Comparison of ENCODE assay signal across 1 cellular context in the genomic region with DNA sequence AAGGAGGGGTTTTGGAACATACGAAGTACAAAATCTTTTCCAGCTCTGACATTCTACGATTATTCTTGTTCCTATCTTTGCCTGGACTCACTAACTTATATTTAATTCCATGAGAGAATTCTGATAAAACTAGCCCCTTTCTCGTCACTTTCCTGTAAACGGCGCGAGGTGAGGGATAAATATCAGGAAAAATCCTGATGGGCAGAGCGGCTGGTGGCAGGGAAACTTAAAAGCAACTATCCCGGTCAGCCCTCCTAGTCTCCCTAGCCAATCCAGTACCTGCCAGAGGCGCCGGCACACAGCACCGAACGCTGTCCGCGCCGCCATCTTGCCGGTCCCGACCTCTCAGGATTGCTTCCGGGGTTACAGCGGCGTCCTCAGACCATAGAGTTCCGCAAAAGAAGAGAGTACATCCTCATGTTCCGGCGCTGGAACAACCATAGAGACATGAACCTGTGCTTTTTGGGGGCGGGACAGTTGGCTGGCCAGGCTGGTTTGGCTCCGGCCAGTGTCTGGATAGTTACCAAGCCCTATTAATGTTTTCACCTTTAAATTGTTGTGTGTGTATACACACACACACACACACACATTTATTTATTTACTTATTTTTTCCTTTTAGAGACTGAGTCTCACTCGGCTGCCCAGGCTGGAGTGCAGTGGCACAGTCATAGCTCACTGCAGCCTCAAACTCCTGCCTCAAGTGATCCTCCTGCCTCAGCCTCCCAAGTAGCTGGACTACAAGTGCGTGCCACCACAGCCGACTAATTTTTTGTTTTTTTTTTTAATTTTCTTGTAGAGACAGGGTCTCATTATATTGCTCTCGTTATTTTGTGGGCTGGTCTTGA.
TF ChIP-seq lines count a peak whose summit lies in the region.

A gene (minus strand): TSS at position 339 of the 845 bp plus-strand sequence. CDS start 12 bp downstream, at position 327.

TF ChIP-seq in H1, 55 proteins besides CTCF, POLR2A, EP300 and RAD21 (continued from another document):
- peak; percentile 66 to 77; a peak in 2 of 4 replicates for TF ChIP-seq SIN3A (conservative IDR thresholded peaks at IDR 0.05 in 1 of 2, IDR thresholded peaks at IDR 0.05 in 1 of 2; ENCODE audit: low read depth in 1 of 2, low read length in 2 of 2)
- no peak for TF ChIP-seq MAFK (IDR thresholded peaks at IDR 0.05; ENCODE audit: low read depth, low read length)
- peak; percentile 90 for TF ChIP-seq KDM5A (IDR thresholded peaks at IDR 0.05; ENCODE audit: low read length)
- TF ChIP-seq, protein P1, sequence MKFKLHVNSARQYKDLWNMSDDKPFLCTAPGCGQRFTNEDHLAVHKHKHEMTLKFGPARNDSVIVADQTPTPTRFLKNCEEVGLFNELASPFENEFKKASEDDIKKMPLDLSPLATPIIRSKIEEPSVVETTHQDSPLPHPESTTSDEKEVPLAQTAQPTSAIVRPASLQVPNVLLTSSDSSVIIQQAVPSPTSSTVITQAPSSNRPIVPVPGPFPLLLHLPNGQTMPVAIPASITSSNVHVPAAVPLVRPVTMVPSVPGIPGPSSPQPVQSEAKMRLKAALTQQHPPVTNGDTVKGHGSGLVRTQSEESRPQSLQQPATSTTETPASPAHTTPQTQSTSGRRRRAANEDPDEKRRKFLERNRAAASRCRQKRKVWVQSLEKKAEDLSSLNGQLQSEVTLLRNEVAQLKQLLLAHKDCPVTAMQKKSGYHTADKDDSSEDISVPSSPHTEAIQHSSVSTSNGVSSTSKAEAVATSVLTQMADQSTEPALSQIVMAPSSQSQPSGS (IDR thresholded peaks at IDR 0.05; ENCODE audit: low read length) = no peak
- TF ChIP-seq TBP (IDR thresholded peaks at IDR 0.05; ENCODE audit: low read depth, low read length) = peak; percentile 93
- peak; percentile 89 for TF ChIP-seq TAF7 (optimal IDR thresholded peaks at IDR 0.05; ENCODE audit: borderline replicate concordance, low read depth, low read length)
- TF ChIP-seq NANOG (IDR thresholded peaks at IDR 0.05; ENCODE audit: insufficient read depth, low read depth, low read length, poor library complexity, severe bottlenecking) = no peak
- no peak for TF ChIP-seq KDM4A (IDR thresholded peaks at IDR 0.05; ENCODE audit: low read depth, low read length, severe bottlenecking)
- no peak for TF ChIP-seq JUN (IDR thresholded peaks at IDR 0.05; ENCODE audit: low read depth, low read length)
- no peak for TF ChIP-seq HDAC6 (IDR thresholded peaks at IDR 0.05; ENCODE audit: low read depth, low read length)
- no peak for TF ChIP-seq ZNF274 (IDR thresholded peaks at IDR 0.05; ENCODE audit: borderline replicate concordance, extremely low read depth, low read length)
- TF ChIP-seq SUZ12 (IDR thresholded peaks at IDR 0.05; ENCODE audit: low read length) = no peak
- TF ChIP-seq RBBP5 (IDR thresholded peaks at IDR 0.05; ENCODE audit: borderline replicate concordance, low read depth, low read length) = peak; percentile 74; the same call in 1 of the 2 replicates
- TF ChIP-seq, protein P2, sequence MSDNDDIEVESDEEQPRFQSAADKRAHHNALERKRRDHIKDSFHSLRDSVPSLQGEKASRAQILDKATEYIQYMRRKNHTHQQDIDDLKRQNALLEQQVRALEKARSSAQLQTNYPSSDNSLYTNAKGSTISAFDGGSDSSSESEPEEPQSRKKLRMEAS (IDR thresholded peaks at IDR 0.05) = peak; percentile 25; the same call in 1 of the 2 replicates
- TF ChIP-seq CEBPB (IDR thresholded peaks at IDR 0.05; ENCODE audit: low read depth, low read length) = no peak
- TF ChIP-seq, protein P3, sequence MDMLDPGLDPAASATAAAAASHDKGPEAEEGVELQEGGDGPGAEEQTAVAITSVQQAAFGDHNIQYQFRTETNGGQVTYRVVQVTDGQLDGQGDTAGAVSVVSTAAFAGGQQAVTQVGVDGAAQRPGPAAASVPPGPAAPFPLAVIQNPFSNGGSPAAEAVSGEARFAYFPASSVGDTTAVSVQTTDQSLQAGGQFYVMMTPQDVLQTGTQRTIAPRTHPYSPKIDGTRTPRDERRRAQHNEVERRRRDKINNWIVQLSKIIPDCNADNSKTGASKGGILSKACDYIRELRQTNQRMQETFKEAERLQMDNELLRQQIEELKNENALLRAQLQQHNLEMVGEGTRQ (IDR thresholded peaks at IDR 0.05; ENCODE audit: low read length) = no peak
- no peak for TF ChIP-seq NRF1 (IDR thresholded peaks at IDR 0.05; ENCODE audit: low read depth, low read length)
- TF ChIP-seq RXRA (IDR thresholded peaks at IDR 0.05; ENCODE audit: insufficient read depth, low read depth, low read length) = no peak
- TF ChIP-seq CBX8 (IDR thresholded peaks at IDR 0.05; ENCODE audit: borderline replicate concordance, low read depth, low read length) = no peak
- peak; percentile 55 for TF ChIP-seq CREB1 (IDR thresholded peaks at IDR 0.05)
- peak; percentile 84 for TF ChIP-seq ASH2L (IDR thresholded peaks at IDR 0.05; ENCODE audit: low read length)
- peak; percentile 96 for TF ChIP-seq GABPA (IDR thresholded peaks at IDR 0.05; ENCODE audit: borderline replicate concordance, insufficient read depth, low read length)
- peak; percentile 80 for TF ChIP-seq KDM1A (IDR thresholded peaks at IDR 0.05; ENCODE audit: borderline replicate concordance, low read length)
